Comparison of ENCODE assay signal across 10 cellular contexts in genomic region chr20:62309947-62310756, GRCh38.
"Had no signal": no experiment of that assay in that cellular context is flagged by ENCODE, and none has a peak within 500 bp of the region (broad histone marks: within the 10 kb centered on the region; RNA-seq: fewer than 3 reads in every experiment).

No MANE protein-coding gene starts in this region.

- H3K9me3 ChIP-seq: tibial artery, vagina had no signal

- H3K27me3 ChIP-seq: tibial artery, vagina had no signal

- H3K27ac ChIP-seq: tibial artery, vagina had no signal

- ATAC-seq: activated T-cell treated with anti-CD3 and anti-CD28 coated beads, Interleukin-2, amount 50 U/mL, for 72 hours had no signal

- H3K4me3 ChIP-seq: tibial artery, vagina had no signal

- DNase-seq: activated CD4-positive, alpha-beta memory T cell treated with anti-CD3 and anti-CD28 coated beads for 36 hours; activated gamma-delta T cell treated with Interleukin-2 at 50 U/mL for 16 hours; activated naive CD8-positive, alpha-beta T cell treated with anti-CD3 and anti-CD28 coated beads, Interleukin-2, amount 10 ng/mL, durations not matched to agents 7 days and 5 days; activated T-cell treated with anti-CD3 and anti-CD28 coated beads, Interleukin-2, amount 50 U/mL, for 72 hours; anterior cingulate cortex; dermis blood vessel endothelial cell; head of caudate nucleus; occipital lobe; tibial artery had no signal
